ENCODE assay signal across 19 cellular contexts in the genomic region with DNA sequence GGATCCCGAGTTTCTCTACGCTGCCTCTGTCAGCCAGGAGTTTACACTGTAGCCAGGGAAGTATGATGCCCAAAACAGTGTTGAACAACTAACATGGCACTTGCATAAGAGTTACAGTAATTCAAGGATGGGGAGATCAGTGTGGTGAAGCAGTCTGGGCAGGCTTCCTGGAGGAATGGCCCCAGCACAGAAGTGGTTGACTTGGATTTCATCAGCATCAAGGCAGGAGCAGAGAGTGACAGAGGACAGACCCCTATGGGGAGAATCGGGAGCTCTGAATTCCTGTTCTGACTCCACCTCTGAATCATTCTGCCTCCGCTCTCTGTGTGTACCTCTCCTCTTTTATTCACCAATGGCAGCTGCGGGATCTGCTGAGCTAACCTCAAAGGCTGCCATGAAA.
"Had no signal": no experiment of that assay in that cellular context is flagged by ENCODE, and none has a peak within 500 bp of the region (broad histone marks: within the 10 kb centered on the region; RNA-seq: fewer than 3 reads in every experiment).

No MANE protein-coding gene starts in this region.

- DNase-seq: Kasumi-1, MM.1S, NCI-H1092 treated with DMSO at 0.1 percent for 48 hours, NCI-H1436, NCI-H187, NCI-H2029, NCI-H2081 treated with DMSO at 0.1 percent for 48 hours, NCI-H2171, NCI-H226, NCI-H446, NCI-H510A, NCI-H524 treated with DMSO at 0.1 percent for 48 hours, NCI-H69, NCI-H774, PC-3, SHP77, SK-N-SH had no signal

- H3K27ac ChIP-seq: KMS-11, RWPE1 had no signal

- H3K9me3 ChIP-seq: SK-N-SH had no signal

- H3K9ac ChIP-seq: KMS-11, SK-N-SH had no signal

- H3K4me2 ChIP-seq: KMS-11 had no signal
